In the genomic region with DNA sequence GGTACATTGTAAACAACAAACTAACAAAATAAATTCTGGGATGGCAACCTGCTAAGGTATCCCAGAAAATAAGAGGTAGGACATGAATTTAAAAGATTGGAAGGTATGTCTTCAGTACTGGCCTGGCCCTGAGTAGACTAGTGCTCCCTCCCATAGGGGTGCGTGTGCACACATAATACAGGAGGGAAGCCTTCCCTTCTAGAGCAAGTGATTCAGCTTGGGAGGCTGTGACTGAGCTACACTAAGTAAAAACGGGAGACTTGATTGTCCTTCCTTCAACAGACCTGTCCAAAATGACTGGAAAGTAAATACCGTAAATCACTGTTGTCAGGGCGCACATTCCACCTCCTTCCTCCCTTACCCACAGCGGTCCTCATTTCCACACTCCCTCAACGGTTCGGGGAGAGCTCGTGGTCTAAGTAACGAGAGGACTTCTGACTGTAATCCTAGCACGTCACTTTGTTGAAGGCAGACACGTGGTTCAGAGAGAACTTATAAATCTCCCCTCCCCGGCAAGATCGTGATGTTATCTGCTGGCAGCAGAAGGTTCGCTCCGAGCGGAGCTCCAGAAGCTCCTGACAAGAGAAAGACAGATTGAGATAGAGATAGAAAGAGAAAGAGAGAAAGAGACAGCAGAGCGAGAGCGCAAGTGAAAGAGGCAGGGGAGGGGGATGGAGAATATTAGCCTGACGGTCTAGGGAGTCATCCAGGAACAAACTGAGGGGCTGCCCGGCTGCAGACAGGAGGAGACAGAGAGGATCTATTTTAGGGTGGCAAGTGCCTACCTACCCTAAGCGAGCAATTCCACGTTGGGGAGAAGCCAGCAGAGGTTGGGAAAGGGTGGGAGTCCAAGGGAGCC, we compare ENCODE assay signal across 8 cellular contexts. TPM values are rescaled to one million over a fixed set of nuclear protein-coding genes. Genes with fewer than 3 reads are reported as not detected.
A peak's percentile ranks its signal among the peaks of the same experiment; 100 is the strongest.
DNase-seq lines count a peak whose midpoint lies in the region; ATAC-seq and TF ChIP-seq lines count a peak whose summit lies in the region.

A gene (plus strand): TSS at position 523 of the 859 bp plus-strand sequence. CDS start 1,366 bp downstream, outside the sequence.

- peak within 1 kb of the TSS; percentile 56 to 74 (median 70) for H3K27ac ChIP-seq in body of pancreas
- H3K27ac ChIP-seq in iPS DF 6.9 (ENCODE audit: low read length) = no peak within 1 kb of the TSS

- intact Hi-C loops in body of pancreas (cut with DNase I) = no loop called here

- TF ChIP-seq CTCF in BJ (IDR thresholded peaks at IDR 0.05; ENCODE audit: insufficient read depth, low read depth, low read length) (peak; percentile 32; the same call in 1 of the 2 replicates), body of pancreas (IDR thresholded peaks at IDR 0.05) (no peak), retinal pigment epithelial cell (conservative IDR thresholded peaks at IDR 0.05; ENCODE audit: low read depth, low read length) (no peak), GM13977 (IDR thresholded peaks at IDR 0.05; ENCODE audit: extremely low read depth, insufficient read depth, missing control alignments) (no peak)

- H3K27me3 ChIP-seq in BJ (ENCODE audit: control insufficient read depth, insufficient read depth, low read length) (no peaks in the 10 kb centered on the region), body of pancreas (no peaks in the 10 kb centered on the region), iPS DF 6.9 (ENCODE audit: control insufficient read depth, insufficient read depth, low read length) (peaks cover 3% of the 10 kb centered on the region; the same call in 1 of the 2 replicates)

- H3K4me3 ChIP-seq in BJ (ENCODE audit: low read depth, low read length) (peak within 1 kb of the TSS; percentile 46), body of pancreas (peak within 1 kb of the TSS; percentile 46 to 63), iPS DF 6.9 (ENCODE audit: low read length) (peak within 1 kb of the TSS; percentile 75; the same call in 1 of the 2 replicates), retinal pigment epithelial cell (ENCODE audit: low read length) (peak within 1 kb of the TSS; percentile 90)

- POLR2A ChIA-PET in BJ (lab: Charles Lee) = no interaction called here

- DNase-seq in BJ (ENCODE audit: low read depth) = peak; percentile 51
- DNase-seq in NCI-H82 (lab: John Stamatoyannopoulos, UW) = peak; percentile 79
- DNase-seq in body of pancreas = peak; percentile 35 to 51 (median 43)
- DNase-seq in iPS DF 6.9 (ENCODE audit: low read depth, low spot score) = no peak
- DNase-seq in retinal pigment epithelial cell (ENCODE audit: low read depth) = peak; percentile 80
- no peak for DNase-seq in GM13977 (ENCODE audit: low spot score)

- ATAC-seq in GM18868 (IDR thresholded peaks at IDR 0.05; ENCODE audit: unreplicated experiment) (peak; percentile 46), HG03066 (IDR thresholded peaks at IDR 0.05; ENCODE audit: low read depth, unreplicated experiment) (peak; percentile 52), body of pancreas (peak; percentile 75)

- WGBS in body of pancreas, 2 donors = 2 to 4% methylated on average over 22 of the region's 22 CpGs
- WGBS in iPS DF 6.9 (ENCODE audit: insufficient coverage, insufficient read length) = no CpG with 5 or more reads among the region's 22 CpGs

- H3K4me1 ChIP-seq in body of pancreas = peaks cover 35% of the 10 kb centered on the region
- peaks cover 3% of the 10 kb centered on the region; the same call in 1 of the 2 replicates for H3K4me1 ChIP-seq in iPS DF 6.9 (ENCODE audit: control insufficient read depth, insufficient read depth, low read length)

- H3K36me3 ChIP-seq in BJ (ENCODE audit: control insufficient read depth, insufficient read depth, low read length) = no peaks in the 10 kb centered on the region
- no peaks in the 10 kb centered on the region for H3K36me3 ChIP-seq in body of pancreas (replicated peaks in 1 of 2; ENCODE audit: insufficient read depth in 1 of 2, low read depth in 2 of 2)
- H3K36me3 ChIP-seq in iPS DF 6.9 (ENCODE audit: control insufficient read depth, insufficient read depth, low read length) = no peaks in the 10 kb centered on the region

- H3K9me3 ChIP-seq in body of pancreas (no peaks in the 10 kb centered on the region), iPS DF 6.9 (ENCODE audit: control insufficient read depth, insufficient read depth, low read length) (no peaks in the 10 kb centered on the region)

- in situ Hi-C loops in GM13977 (cut with MboI; ENCODE audit: low pct_unique_long_range_greater_than_20kb, low sequenced_read_pairs, unreplicated experiment) = loop anchor here (25.0 kb wide), 3 partner anchors 842 to 1467 kb away; no protein-coding TSS in a partner anchor

- peak; percentile 43 to 89 (median 88) for TF ChIP-seq POLR2A in body of pancreas (IDR thresholded peaks at IDR 0.05)

- CTCF ChIA-PET in BJ (lab: Yijun Ruan, JAX) = interaction anchor here (0.9 to 4.0 kb wide), 7 partner anchors 15 to 652 kb away, joined by 3 to 15 read pairs (median 4); no protein-coding TSS in a partner anchor

RNA-seq across cellular contexts. Expression of the gene that starts here (rescaled TPM):
- 4.8 and 10.2 TPM in 2 replicates for polyA plus RNA-seq in BJ (2011; rRNA removed)
- 4.2 and 5.7 TPM in 2 replicates for polyA minus RNA-seq in BJ (2011; rRNA and poly(A)+ RNA removed)
- 1 to 10 TPM; 4.3 to 4.9 TPM for total RNA-seq in body of pancreas

Comparison
In these comparisons a context has a peak if more than half of its experiments do, and no peak if none do; other contexts are left out.
1. DNase-seq: peak in BJ (single experiment), NCI-H82 (single experiment), body of pancreas (4 of 4) and retinal pigment epithelial cell (single experiment); none in iPS DF 6.9 (single experiment) and GM13977 (single experiment).
2. Peak in every context shown above with its lines, with median percentiles within 50 percentile points of each other: H3K4me3 ChIP-seq and ATAC-seq.